In the genomic region with DNA sequence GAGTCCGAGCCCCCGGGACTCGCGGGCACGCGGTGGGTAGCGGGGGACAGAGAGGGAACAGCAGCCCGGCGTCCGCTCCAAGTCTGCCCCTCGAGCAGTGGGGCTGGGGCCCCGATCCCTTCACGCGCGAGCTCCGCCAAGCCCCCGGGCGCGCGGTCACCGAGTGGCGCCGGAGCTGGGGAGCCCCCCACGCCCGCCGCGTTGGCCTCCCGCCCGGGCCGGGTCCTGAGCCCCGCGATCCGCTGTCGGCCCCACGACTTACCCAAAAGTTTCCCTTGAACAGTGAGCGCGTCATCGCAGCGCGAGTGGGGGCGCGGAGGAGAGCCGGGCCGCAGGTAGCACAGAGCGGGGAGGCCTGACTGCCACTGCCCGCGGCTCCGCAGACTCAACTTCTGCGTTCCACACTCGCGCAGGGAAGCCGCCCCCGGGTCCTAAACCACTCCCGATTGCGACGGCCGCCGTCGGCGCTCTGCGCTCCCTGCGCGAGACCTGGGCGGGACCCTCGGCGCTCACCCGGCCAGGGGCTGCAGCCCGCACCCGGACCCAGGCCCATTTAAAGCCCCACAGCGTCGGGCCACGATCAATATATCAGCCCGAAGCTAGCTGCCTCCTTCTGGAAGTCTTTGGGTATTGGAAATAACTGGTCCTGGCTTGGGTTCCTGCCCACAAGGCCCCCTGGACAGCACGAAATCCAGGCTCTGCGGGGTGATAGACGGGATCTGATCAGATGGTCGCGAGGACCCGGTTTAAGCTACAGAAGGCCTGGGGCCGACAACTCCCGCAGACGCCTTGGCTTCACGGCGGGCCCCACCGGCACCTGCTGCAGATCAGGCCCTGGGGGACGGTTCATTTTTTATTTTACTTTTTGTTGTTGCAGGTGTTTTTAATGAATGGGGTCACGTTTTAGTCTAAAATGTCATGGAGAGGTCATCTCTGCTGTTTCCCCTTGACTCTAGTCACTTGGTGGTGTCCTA, we compare ENCODE assay signal across 8 cellular contexts. TPM values are rescaled to one million over a fixed set of nuclear protein-coding genes. Genes with fewer than 3 reads are reported as not detected.
DNase-seq lines count a peak whose midpoint lies in the region; TF ChIP-seq lines count a peak whose summit lies in the region.

A gene with protein sequence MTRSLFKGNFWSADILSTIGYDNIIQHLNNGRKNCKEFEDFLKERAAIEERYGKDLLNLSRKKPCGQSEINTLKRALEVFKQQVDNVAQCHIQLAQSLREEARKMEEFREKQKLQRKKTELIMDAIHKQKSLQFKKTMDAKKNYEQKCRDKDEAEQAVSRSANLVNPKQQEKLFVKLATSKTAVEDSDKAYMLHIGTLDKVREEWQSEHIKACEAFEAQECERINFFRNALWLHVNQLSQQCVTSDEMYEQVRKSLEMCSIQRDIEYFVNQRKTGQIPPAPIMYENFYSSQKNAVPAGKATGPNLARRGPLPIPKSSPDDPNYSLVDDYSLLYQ (minus strand): TSS at position 367 of the 974 bp plus-strand sequence. CDS start 72 bp downstream, at position 295.

- peak within 1 kb of the TSS; percentile 94 for H2AFZ ChIP-seq in hepatocyte

- H3K4me1 ChIP-seq in adrenal gland (replicated peaks in 1 of 2) (peaks cover 8 to 15% of the 10 kb centered on the region in 2 donors), hepatocyte (ENCODE audit: insufficient read depth) (peaks cover 8% of the 10 kb centered on the region), sigmoid colon (peaks cover 0 to 28% (median 26%) of the 10 kb centered on the region in 4 donors)

- no peaks in the 10 kb centered on the region for H3K27me3 Mint-ChIP-seq in T-helper 1 cell treated with Interleukin-12 subunit alpha and Interleukin-12 subunit beta and Interleukin-4 antibody, amounts not matched to agents 30 μg/mL and 1 μg/mL, for 36 hours (ENCODE audit: low read depth)

- H3K4me3 Mint-ChIP-seq in T-helper 1 cell treated with Interleukin-12 subunit alpha and Interleukin-12 subunit beta and Interleukin-4 antibody, amounts not matched to agents 30 μg/mL and 1 μg/mL, for 36 hours = peak within 1 kb of the TSS; percentile 82

- H3K9me3 Mint-ChIP-seq in T-helper 1 cell treated with Interleukin-12 subunit alpha and Interleukin-12 subunit beta and Interleukin-4 antibody, amounts not matched to agents 30 μg/mL and 1 μg/mL, for 36 hours = no peaks in the 10 kb centered on the region

- TF ChIP-seq CTCF in AG04450 (IDR thresholded peaks at IDR 0.05; ENCODE audit: low read depth, low read length) (0 out of 2 replicates have a peak, but pooled peaks have one; percentile 14), adrenal gland (IDR thresholded peaks at IDR 0.05) (peak in 1 of 6 experiments; percentile 1), hepatocyte (IDR thresholded peaks at IDR 0.05; ENCODE audit: poor library complexity) (peak; percentile 10), sigmoid colon (IDR thresholded peaks at IDR 0.05) (no peak)

- H3K36me3 Mint-ChIP-seq in T-helper 1 cell treated with Interleukin-12 subunit alpha and Interleukin-12 subunit beta and Interleukin-4 antibody, amounts not matched to agents 30 μg/mL and 1 μg/mL, for 36 hours (ENCODE audit: low read depth) = peaks cover 4% of the 10 kb centered on the region

- CTCF ChIA-PET in AG04450 (lab: Charles Lee) = interaction anchor here (0.5 to 2.6 kb wide), 12 partner anchors 19 to 484 kb away, joined by 3 to 60 read pairs (median 7); no protein-coding TSS in a partner anchor

- peaks cover 39% of the 10 kb centered on the region for H3K79me2 ChIP-seq in hepatocyte

- intact Hi-C loops in adrenal gland (cut with DNase I) = loop anchor here (5.0 to 10.0 kb wide), 3 partner anchors 95 to 407 kb away; no protein-coding TSS in a partner anchor
- intact Hi-C loops in sigmoid colon (cut with DNase I) = loop anchor here (2.0 to 10.0 kb wide), 3 partner anchors 43 to 407 kb away; a partner anchor contains a TSS

- DNase-seq in AG04450 (ENCODE audit: low read depth, low spot score) (no peak), HK-2 (ENCODE audit: unreplicated experiment) (peak; percentile 54), adrenal gland (peak; percentile 66 to 81 (median 74)), hepatocyte (ENCODE audit: low spot score) (peak; percentile 82), sigmoid colon (peak; percentile 84), NCI-H1092 treated with DMSO at 0.1 percent for 48 hours (lab: John Stamatoyannopoulos, UW) (no peak)

- 6 to 57% (median 14%) methylated on average over 6 to 87 of the region's 87 CpGs for WGBS in adrenal gland, 4 donors
- whole genome bisulfite sequencing in hepatocyte (ENCODE audit: low lambda C conversion rate, missing lambda C conversion rate) = 7% methylated on average over 76 of the region's 87 CpGs
- WGBS in sigmoid colon, 2 donors = 8 to 10% methylated on average over 87 of the region's 87 CpGs

- H3K9me3 ChIP-seq in AG04450 (ENCODE audit: control insufficient read depth, insufficient read depth, low read length) = peaks cover 3% of the 10 kb centered on the region; the same call in 1 of the 2 replicates
- no peaks in the 10 kb centered on the region for H3K9me3 ChIP-seq in adrenal gland (replicated peaks in 1 of 3)
- no peaks in the 10 kb centered on the region for H3K9me3 ChIP-seq in hepatocyte (ENCODE audit: low read depth)
- H3K9me3 ChIP-seq in sigmoid colon = no peaks in the 10 kb centered on the region

- H3K27ac Mint-ChIP-seq in T-helper 1 cell treated with Interleukin-12 subunit alpha and Interleukin-12 subunit beta and Interleukin-4 antibody, amounts not matched to agents 30 μg/mL and 1 μg/mL, for 36 hours = peak within 1 kb of the TSS; percentile 45

- peak within 1 kb of the TSS; percentile 73 for H3K4me3 ChIP-seq in AG04450 (ENCODE audit: low read depth, low read length)
- peak within 1 kb of the TSS in 3 of 4 donors; percentile 51 to 60 (median 60) for H3K4me3 ChIP-seq in adrenal gland
- H3K4me3 ChIP-seq in hepatocyte = peak within 1 kb of the TSS; percentile 95
- H3K4me3 ChIP-seq in sigmoid colon = peak within 1 kb of the TSS; percentile 48 to 95 (median 80)

- H3K4me2 ChIP-seq in hepatocyte = peak within 1 kb of the TSS; percentile 95

- H3K27ac ChIP-seq in AG04450 (ENCODE audit: low read depth, low read length) = no peak within 1 kb of the TSS
- peak within 1 kb of the TSS in 1 of 5 donors; percentile 35 for H3K27ac ChIP-seq in adrenal gland
- H3K27ac ChIP-seq in hepatocyte = no peak within 1 kb of the TSS
- H3K27ac ChIP-seq in sigmoid colon = peak within 1 kb of the TSS in 3 of 4 donors; percentile 48 to 66 (median 64)

- peaks cover 30% of the 10 kb centered on the region for H3K4me1 Mint-ChIP-seq in T-helper 1 cell treated with Interleukin-12 subunit alpha and Interleukin-12 subunit beta and Interleukin-4 antibody, amounts not matched to agents 30 μg/mL and 1 μg/mL, for 36 hours (ENCODE audit: low read depth)

- POLR2A ChIA-PET in AG04450 (lab: Yijun Ruan, JAX) = interaction anchor here (0.6 kb wide), 2 partner anchors 84 to 95 kb away, joined by 4 read pairs; no protein-coding TSS in a partner anchor

- H3K27me3 ChIP-seq in AG04450 (ENCODE audit: control insufficient read depth, insufficient read depth, low read length) (no peaks in the 10 kb centered on the region), adrenal gland (no peaks in the 10 kb centered on the region), hepatocyte (no peaks in the 10 kb centered on the region), sigmoid colon (no peaks in the 10 kb centered on the region)

- peak; percentile 59 for TF ChIP-seq POLR2A in GM19193 (IDR thresholded peaks at IDR 0.05; ENCODE audit: extremely low read depth, insufficient read depth, insufficient read length)
- peak in 1 of 2 donors; percentile 59 for TF ChIP-seq POLR2A in adrenal gland (IDR thresholded peaks at IDR 0.05)
- no peak for TF ChIP-seq POLR2A in sigmoid colon (IDR thresholded peaks at IDR 0.05)

- no peaks in the 10 kb centered on the region for H4K20me1 ChIP-seq in hepatocyte (ENCODE audit: insufficient read depth, poor library complexity, severe bottlenecking)

- H3K36me3 ChIP-seq in adrenal gland (replicated peaks in 1 of 2) (no peaks in the 10 kb centered on the region), hepatocyte (replicated peaks; ENCODE audit: insufficient read depth, low read depth) (no peaks in the 10 kb centered on the region), sigmoid colon (no peaks in the 10 kb centered on the region)

- no peaks in the 10 kb centered on the region for H3K9me2 ChIP-seq in hepatocyte (replicated peaks; ENCODE audit: insufficient read depth)

- no peak for TF ChIP-seq EP300 in sigmoid colon (IDR thresholded peaks at IDR 0.05)

RNA-seq across cellular contexts. Expression of the gene that starts here (rescaled TPM):
- polyA plus RNA-seq in AG04450 (2011; rRNA removed) (11.0 and 12.6 TPM in 2 replicates), adrenal gland (1 to 10 TPM; 6.6 to 9.1 (median 7.0) TPM), hepatocyte (10.0 and 11.9 TPM in 2 replicates), sigmoid colon (1 to 10 TPM; 4.2 to 5.9 (median 5.1) TPM)
- polyA minus RNA-seq in AG04450 (2011; rRNA and poly(A)+ RNA removed) = 7.7 and 8.1 TPM in 2 replicates
- total RNA-seq in adrenal gland (10 to 100 TPM in 2 of 8 donors, 1 to 10 TPM in 6; 5.3 to 17.8 (median 8.4) TPM), hepatocyte (21.2 and 24.5 TPM in 2 replicates), sigmoid colon (10 to 100 TPM in 2 of 4 donors, 1 to 10 TPM in 2; 7.6 to 15.0 (median 10.8) TPM)

Comparison
In these comparisons a context has a peak if more than half of its experiments do, and no peak if none do; other contexts are left out.
1. DNase-seq: peak in HK-2 (single experiment), adrenal gland (7 of 7), hepatocyte (single experiment) and sigmoid colon (single experiment); none in AG04450 (single experiment) and NCI-H1092 treated with DMSO at 0.1 percent for 48 hours (single experiment).
2. H3K27ac ChIP-seq: peak in sigmoid colon (3 of 4); none in AG04450 (single experiment) and hepatocyte (single experiment).
3. CTCF ChIP-seq: peak in AG04450 (single experiment) and hepatocyte (single experiment); none in sigmoid colon (0 of 4).
4. Peak in every context shown above with its lines, with median percentiles within 50 percentile points of each other: H3K4me3 ChIP-seq.